In genomic region chr2:102020596-102021170, GRCh38 we compare ENCODE assay signal across 8 cellular contexts. TPM values are rescaled to one million over a fixed set of nuclear protein-coding genes. Genes with fewer than 3 reads are reported as not detected.
DNase-seq lines count a peak whose midpoint lies in the region; ATAC-seq and TF ChIP-seq lines count a peak whose summit lies in the region.

No MANE protein-coding gene starts in this region.

- no peaks in the 10 kb centered on the region for H3K9me3 ChIP-seq in upper lobe of left lung

- in situ Hi-C loops in Caki2 (cut with HindIII; ENCODE audit: low pct_unique_long_range_greater_than_20kb, low sequenced_read_pairs) = no loop called here

- H3K4me3 ChIP-seq in upper lobe of left lung = no peak overlapping the region

- TF ChIP-seq POLR2A in upper lobe of left lung (IDR thresholded peaks at IDR 0.05) = no peak

- H3K27me3 ChIP-seq in upper lobe of left lung = no peaks in the 10 kb centered on the region

- peak in 1 of 4 donors; percentile 12 for TF ChIP-seq EP300 in upper lobe of left lung (IDR thresholded peaks at IDR 0.05)

- intact Hi-C loops in head of caudate nucleus (cut with DNase I) = loop anchor here (5.0 kb wide), 1 partner anchor 222 kb away; no protein-coding TSS in a partner anchor
- intact Hi-C loops in posterior cingulate gyrus (cut with DNase I) = loop anchor here (1.0 to 5.0 kb wide), 3 partner anchors 146 to 337 kb away; partner anchors contain the start of gene IL18R1

- peak overlapping the region in 3 of 4 donors; percentile 12 to 65 (median 46) for H3K27ac ChIP-seq in upper lobe of left lung

- WGBS in upper lobe of left lung, 2 donors = 8 to 12% methylated on average over 18 of the region's 18 CpGs

- peak; percentile 92 to 98 (median 96) for TF ChIP-seq CTCF in upper lobe of left lung (IDR thresholded peaks at IDR 0.05)

- peaks cover 9 to 27% (median 19%) of the 10 kb centered on the region in 4 donors for H3K4me1 ChIP-seq in upper lobe of left lung

- peak; percentile 35 for ATAC-seq in GM21423 (IDR thresholded peaks at IDR 0.05; ENCODE audit: unreplicated experiment)
- peak; percentile 94 to 97 for ATAC-seq in upper lobe of left lung (ENCODE audit: low FRiP score in 2 of 2)

- DNase-seq in Caki2 (ENCODE audit: low read depth) (peak; percentile 67), Kasumi-1 (lab: John Stamatoyannopoulos, UW) (peak; percentile 64 to 76), SKM-1 treated with dmso at 0.1 percent for 144 hours (lab: John Stamatoyannopoulos, UW; ENCODE audit: unreplicated experiment) (peak; percentile 52), head of caudate nucleus (peak; percentile 59 to 94 (median 86)), posterior cingulate gyrus (peak; percentile 49 to 97 (median 86)), upper lobe of left lung (peak in 1 of 2 donors; percentile 90)
- peak; percentile 86 for DNase-seq in activated naive CD4-positive, alpha-beta T cell treated with anti-CD3 and anti-CD28 coated beads, Interleukin-2, amount 50 U/mL, for 16 hours

- peaks cover 0 to 3% (median 0%) of the 10 kb centered on the region in 4 donors for H3K36me3 ChIP-seq in upper lobe of left lung

RNA-seq across cellular contexts. Expression of gene IL1R2, which starts 28.9 kb away (rescaled TPM):
- 0.78 and 3.2 TPM in 2 replicates for total RNA-seq in Caki2 (2014; rRNA removed; shearing (Covaris generic); ENCODE audit: low replicate concordance)
- total RNA-seq in upper lobe of left lung = 10 to 100 TPM; 24.7 to 84.8 (median 60.0) TPM
